1 cellular context compared by ENCODE assay signal in genomic region chr7:130908345-130909160, GRCh38.
TF ChIP-seq lines count a peak whose summit lies in the region.

No MANE protein-coding gene starts in this region.

TF ChIP-seq in H1, 55 proteins besides CTCF, POLR2A, EP300 and RAD21:
- peak; percentile 79; the same call in 1 of the 2 replicates for TF ChIP-seq MAFK (IDR thresholded peaks at IDR 0.05; ENCODE audit: low read depth, low read length)
- no peak for TF ChIP-seq SIX5 (IDR thresholded peaks at IDR 0.05; ENCODE audit: low read depth, low read length)
